In the genomic region with DNA sequence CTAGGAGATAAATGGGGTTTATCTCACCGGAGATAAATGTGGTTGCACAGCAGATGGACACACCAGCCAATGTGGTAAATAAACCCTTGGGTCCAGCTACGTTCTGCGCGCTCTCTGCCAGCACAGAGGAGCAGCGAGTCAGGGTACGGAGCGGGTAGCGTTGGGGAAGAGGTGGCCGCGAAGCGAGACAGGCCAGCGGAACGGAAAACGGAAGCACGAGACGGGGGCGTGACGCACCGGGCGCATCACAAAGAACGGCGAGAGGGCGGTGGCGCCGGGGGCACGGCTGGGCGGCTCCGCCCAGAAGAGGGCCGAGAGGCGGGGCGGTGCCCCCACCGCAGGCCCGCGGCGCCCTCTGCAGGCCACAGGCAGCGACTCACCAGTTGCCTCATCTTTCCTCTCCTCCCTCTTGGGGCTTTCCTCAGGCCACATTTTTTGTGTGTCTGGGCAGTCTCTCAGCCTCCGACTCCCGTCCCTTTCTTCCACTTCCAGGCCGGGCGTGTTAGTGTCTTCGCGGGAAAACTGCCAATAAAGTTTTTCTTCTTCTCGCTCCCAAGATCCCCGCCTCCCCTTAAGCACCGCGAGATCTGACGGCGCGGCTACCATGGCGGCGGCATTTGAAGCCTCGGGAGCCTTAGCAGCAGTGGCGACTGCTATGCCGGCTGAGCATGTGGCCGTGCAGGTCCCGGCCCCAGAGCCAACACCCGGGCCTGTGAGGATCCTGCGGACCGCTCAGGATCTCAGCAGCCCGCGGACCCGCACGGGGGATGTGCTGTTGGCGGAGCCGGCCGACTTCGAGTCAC, we compare ENCODE assay signal across 8 cellular contexts. TPM values are rescaled to one million over a fixed set of nuclear protein-coding genes. Genes with fewer than 3 reads are reported as not detected.
DNase-seq lines count a peak whose midpoint lies in the region; FAIRE-seq and TF ChIP-seq lines count a peak whose summit lies in the region.

TSS of gene DDX20 (plus strand) at position 581 of the 803 bp plus-strand sequence. CDS start at position 605, 24 bp downstream.

- peak within 1 kb of the TSS; percentile 98 for H2AFZ ChIP-seq in H9 (ENCODE audit: low read length)

- H3K4me3 Mint-ChIP-seq in H9, result peak within 1 kb of the TSS; percentile 80 to 96
- H3K4me3 Mint-ChIP-seq in neural crest cell, result peak within 1 kb of the TSS; percentile 96

- H4K5ac ChIP-seq in H9 (ENCODE audit: insufficient read length, low read depth, low read length), result peak within 1 kb of the TSS; percentile 90

- no peaks in the 10 kb centered on the region for H3K36me3 ChIP-seq in stomach smooth muscle (ENCODE audit: control insufficient read depth in 2 of 2, insufficient read depth in 2 of 2, low read length in 2 of 2)

- H3K36me3 Mint-ChIP-seq in H9 (ENCODE audit: insufficient read depth in 1 of 3, low read depth in 3 of 3) (peaks cover 19 to 35% (median 28%) of the 10 kb centered on the region in 3 experiments), neural crest cell (ENCODE audit: low read depth) (peaks cover 2% of the 10 kb centered on the region)

- peak within 1 kb of the TSS; percentile 10 for H4K8ac ChIP-seq in H9 (replicated peaks; ENCODE audit: insufficient read length, low read depth, low read length)

- no peak within 1 kb of the TSS for H3K23ac ChIP-seq in H9 (ENCODE audit: insufficient read length, low read depth, low read length)

- peak within 1 kb of the TSS; percentile 97 for H3K56ac ChIP-seq in H9 (ENCODE audit: insufficient read length, low read depth, low read length)

- no peak within 1 kb of the TSS for H4K91ac ChIP-seq in H9 (ENCODE audit: insufficient read length, low read depth, low read length)

- peak within 1 kb of the TSS; percentile 95 for H3K4me2 ChIP-seq in H9 (ENCODE audit: insufficient read depth, insufficient read length, low read length)

- DNase-seq in H9, result peak; percentile 89
- peak; percentile 97 for DNase-seq in M059J (ENCODE audit: low read depth)
- peak; percentile 88 to 93 for DNase-seq in SHP77 (lab: John Stamatoyannopoulos, UW)
- peak; percentile 98 for DNase-seq in activated effector memory CD4-positive, alpha-beta T cell treated with anti-CD3 and anti-CD28 coated beads, Interleukin-2, amount 50 U/mL, for 16 hours
- DNase-seq in fibroblast of the aortic adventitia (ENCODE audit: low read depth), result peak; percentile 99
- DNase-seq in neural crest cell (ENCODE audit: low read depth, low spot score), result peak; percentile 82

- no peak within 1 kb of the TSS for H2BK20ac ChIP-seq in H9 (ENCODE audit: low read depth, low read length, poor library complexity, severe bottlenecking)

- no peak within 1 kb of the TSS for H2BK15ac ChIP-seq in H9 (ENCODE audit: low read depth, low read length)

- no peaks in the 10 kb centered on the region; the same call in none of the 2 replicates for H3K4me1 ChIP-seq in H9 (ENCODE audit: insufficient read depth, low read length)
- H3K4me1 ChIP-seq in stomach smooth muscle (ENCODE audit: control insufficient read depth, insufficient read depth, low read length), result peaks cover 33% of the 10 kb centered on the region

- H3K79me2 ChIP-seq in H9 (ENCODE audit: insufficient read depth, low read length), result peaks cover 14% of the 10 kb centered on the region

- no peak within 1 kb of the TSS for H2BK120ac ChIP-seq in H9 (ENCODE audit: low read depth, low read length, poor library complexity, severe bottlenecking)

- H3K27me3 Mint-ChIP-seq in H9 (ENCODE audit: low read depth) (no peaks in the 10 kb centered on the region; the same call in 1 of the 2 replicates), neural crest cell (ENCODE audit: low read depth) (no peaks in the 10 kb centered on the region)

- no peak within 1 kb of the TSS; the same call in 1 of the 2 replicates for H3K4ac ChIP-seq in H9 (ENCODE audit: low read depth, low read length)

- H3K27me3 ChIP-seq in H9 (ENCODE audit: insufficient read depth, low read length) (no peaks in the 10 kb centered on the region), stomach smooth muscle (ENCODE audit: control insufficient read depth in 1 of 2, insufficient read depth in 2 of 2, low read length in 2 of 2) (no peaks in the 10 kb centered on the region)

- TF ChIP-seq CTCF in H9 (conservative IDR thresholded peaks at IDR 0.05) (peak; percentile 93), fibroblast of the aortic adventitia (IDR thresholded peaks at IDR 0.05; ENCODE audit: insufficient read depth, low read length) (peak; percentile 77), neural crest cell (conservative IDR thresholded peaks at IDR 0.05) (peak; percentile 85)

- H4K20me1 ChIP-seq in H9 (ENCODE audit: control insufficient read depth, insufficient read depth, insufficient read length), result no peaks in the 10 kb centered on the region

- H3K27ac Mint-ChIP-seq in H9, result peak within 1 kb of the TSS; percentile 95 to 99 (median 98); a peak in 6 of 7 replicates
- H3K27ac Mint-ChIP-seq in neural crest cell (ENCODE audit: unreplicated experiment), result peak within 1 kb of the TSS; percentile 99

- peaks cover 11% of the 10 kb centered on the region for H3K23me2 ChIP-seq in H9 (ENCODE audit: insufficient read length, low read depth, low read length, poor library complexity, severe bottlenecking)

- peak within 1 kb of the TSS; percentile 30 for H2BK5ac ChIP-seq in H9 (ENCODE audit: insufficient read length, low read length)

- no CpG with 5 or more reads among the region's 67 CpGs for whole genome bisulfite sequencing in H9 (ENCODE audit: extremely low coverage, insufficient read length, low lambda C conversion rate)

- peak; percentile 83 for FAIRE-seq in G401.6 (lab: Jason Lieb, UNC)

- peak within 1 kb of the TSS; percentile 95 for H3K18ac ChIP-seq in H9 (ENCODE audit: insufficient read length, low read depth, low read length)

- H2BK12ac ChIP-seq in H9 (ENCODE audit: insufficient read length, low read depth, low read length), result no peak within 1 kb of the TSS

- H3K4me3 ChIP-seq in fibroblast of the aortic adventitia (ENCODE audit: low read depth, low read length) (peak within 1 kb of the TSS; percentile 98), stomach smooth muscle (ENCODE audit: low read length in 2 of 2) (peak within 1 kb of the TSS; percentile 72 to 97)

- H3K9me3 ChIP-seq in H9 (ENCODE audit: control insufficient read depth, low read depth, low read length), result no peaks in the 10 kb centered on the region
- H3K9me3 ChIP-seq in stomach smooth muscle (ENCODE audit: control insufficient read depth in 2 of 2, low read length in 2 of 2), result no peaks in the 10 kb centered on the region

- H3K79me1 ChIP-seq in H9 (ENCODE audit: insufficient read depth, low read depth, low read length, poor library complexity, severe bottlenecking), result peaks cover 7% of the 10 kb centered on the region

- H3K9ac ChIP-seq in H9 (ENCODE audit: extremely low read depth, insufficient read length, low read length) (peak within 1 kb of the TSS; percentile 88), stomach smooth muscle (ENCODE audit: low read length in 2 of 2) (peak within 1 kb of the TSS; percentile 79 to 95)

- H2AK5ac ChIP-seq in H9 (ENCODE audit: insufficient read length, low read length), result no peak within 1 kb of the TSS

- no peak within 1 kb of the TSS for H3T11ph ChIP-seq in H9 (ENCODE audit: low read length)

- H3K4me1 Mint-ChIP-seq in H9, result peaks cover 17 to 19% of the 10 kb centered on the region in 2 experiments
- peaks cover 30% of the 10 kb centered on the region for H3K4me1 Mint-ChIP-seq in neural crest cell

- H3K27ac ChIP-seq in H9 (ENCODE audit: insufficient read length, low read depth, low read length), result peak within 1 kb of the TSS; percentile 90
- H3K27ac ChIP-seq in stomach smooth muscle (ENCODE audit: low read length), result peak within 1 kb of the TSS; percentile 95

- H3K14ac ChIP-seq in H9 (ENCODE audit: insufficient read depth, low read length), result peak within 1 kb of the TSS; percentile 98

- H3K9me3 Mint-ChIP-seq in H9 (no peaks in the 10 kb centered on the region; a peak in 1 of 5 replicates), neural crest cell (no peaks in the 10 kb centered on the region)

RNA-seq across cellular contexts. Expression of gene DDX20, which starts in this region (rescaled TPM):
- total RNA-seq in H9 (2021) (38.0 and 38.3 TPM in 2 replicates), fibroblast of the aortic adventitia (ENCODE audit: low replicate concordance) (16.7 and 17.1 TPM in 2 replicates), neural crest cell (25.7 and 26.7 TPM in 2 replicates)
- 28.6 and 42.0 TPM in 2 replicates for total RNA-seq in M059J (2014; rRNA removed; shearing (Covaris generic))

Comparison
In these comparisons a context has a peak if more than half of its experiments do, and no peak if none do; other contexts are left out.
1. Peak in every context shown above with its lines: DNase-seq, H3K4me3 ChIP-seq and H3K27ac ChIP-seq.